Comparison of ENCODE assay signal across 1 cellular context in genomic region chr19:27971869-27972268, GRCh38.
TF ChIP-seq lines count a peak whose summit lies in the region.

No MANE protein-coding gene starts in this region.

TF ChIP-seq in H1, 55 proteins besides CTCF, POLR2A, EP300 and RAD21 (continued from another document):
- TF ChIP-seq USF2 (IDR thresholded peaks at IDR 0.05; ENCODE audit: low read length) (no peak), CBX5 (IDR thresholded peaks at IDR 0.05; ENCODE audit: low read depth, low read length) (no peak), GABPA (IDR thresholded peaks at IDR 0.05; ENCODE audit: borderline replicate concordance, insufficient read depth, low read length) (no peak), SIRT6 (IDR thresholded peaks at IDR 0.05; ENCODE audit: low read length) (no peak), POLR2AphosphoS5 (IDR thresholded peaks at IDR 0.05; ENCODE audit: low read depth, low read length) (no peak), CREB1 (IDR thresholded peaks at IDR 0.05) (no peak), ZNF274 (IDR thresholded peaks at IDR 0.05; ENCODE audit: borderline replicate concordance, extremely low read depth, low read length) (no peak), MAFK (IDR thresholded peaks at IDR 0.05; ENCODE audit: low read depth, low read length) (no peak), SAP30 (IDR thresholded peaks at IDR 0.05; ENCODE audit: insufficient read depth, insufficient replicate concordance, low read length) (no peak), NRF1 (IDR thresholded peaks at IDR 0.05; ENCODE audit: low read depth, low read length) (no peak), SP4 (IDR thresholded peaks at IDR 0.05; ENCODE audit: low read length) (no peak), SUZ12 (IDR thresholded peaks at IDR 0.05; ENCODE audit: low read length) (no peak), SP2 (IDR thresholded peaks at IDR 0.05; ENCODE audit: low read length) (no peak), FOSL1 (IDR thresholded peaks at IDR 0.05; ENCODE audit: insufficient read depth, low read depth, low read length) (no peak), ATF2 (IDR thresholded peaks at IDR 0.05; ENCODE audit: low read length) (no peak), TBP (IDR thresholded peaks at IDR 0.05; ENCODE audit: low read depth, low read length) (no peak), SIN3A (conservative IDR thresholded peaks at IDR 0.05 in 1 of 2, IDR thresholded peaks at IDR 0.05 in 1 of 2; ENCODE audit: low read depth in 1 of 2, low read length in 2 of 2) (no peak)
